ENCODE assay signal across 24 cellular contexts in genomic region chr19:42065051-42065450, GRCh38. TPM values are rescaled to one million over a fixed set of nuclear protein-coding genes. Genes with fewer than 3 reads are reported as not detected.
DNase-seq lines count a peak whose midpoint lies in the region; ATAC-seq, FAIRE-seq and TF ChIP-seq lines count a peak whose summit lies in the region.
"Had no signal": no experiment of that assay in that cellular context is flagged by ENCODE, and none has a peak within 500 bp of the region (broad histone marks: within the 10 kb centered on the region; RNA-seq: fewer than 3 reads in every experiment).

No MANE protein-coding gene starts in this region.

- TF ChIP-seq POLR2A in K562 (conservative IDR thresholded peaks at IDR 0.05) = no peak

- no peak overlapping the region for H2BK120ac ChIP-seq in neuronal stem cell (ENCODE audit: low read depth, low read length)

- peaks cover 3% of the 10 kb centered on the region for H3K36me3 Mint-ChIP-seq in T-helper 17 cell (ENCODE audit: low read depth)
- H3K36me3 Mint-ChIP-seq: CD14-positive monocyte; CD4-positive, alpha-beta memory T cell; CD4-positive, CD25-positive, alpha-beta regulatory T cell; CD8-positive, alpha-beta memory T cell had no signal

- H3K27ac Mint-ChIP-seq in T-helper 17 cell = no peak overlapping the region
- H3K27ac Mint-ChIP-seq: CD14-positive monocyte; CD4-positive, CD25-positive, alpha-beta regulatory T cell had no signal

- H3K4me1 ChIP-seq in BLaER1 (peaks cover 59% of the 10 kb centered on the region), K562 (replicated peaks in 1 of 2; ENCODE audit: control insufficient read depth in 2 of 2, insufficient read depth in 2 of 2, low read length in 2 of 2) (peaks cover 3 to 27% of the 10 kb centered on the region in 2 experiments; a peak in 4 of 5 replicates), kidney (ENCODE audit: control insufficient read depth in 1 of 2, insufficient read depth in 1 of 2, low read depth in 1 of 2, low read length in 2 of 2) (no peaks in the 10 kb centered on the region), neuronal stem cell (ENCODE audit: control insufficient read depth in 2 of 2, insufficient read depth in 1 of 2, low read depth in 1 of 2, low read length in 2 of 2) (peaks cover 10 to 20% of the 10 kb centered on the region in 2 donors)

- peaks cover 51% of the 10 kb centered on the region for H4K20me1 ChIP-seq in BLaER1
- H4K20me1 ChIP-seq in K562 (replicated peaks; ENCODE audit: control insufficient read depth, insufficient read depth, low read length) = no peaks in the 10 kb centered on the region

- peaks cover 15% of the 10 kb centered on the region for H3K27me3 Mint-ChIP-seq in T-helper 17 cell
- H3K27me3 Mint-ChIP-seq: CD4-positive, CD25-positive, alpha-beta regulatory T cell had no signal

- no peak overlapping the region for H4K91ac ChIP-seq in neuronal stem cell (ENCODE audit: low read depth, low read length, poor library complexity)

- no peak overlapping the region for H2AFZ ChIP-seq in K562 (ENCODE audit: low read depth, low read length)
- no peak overlapping the region for H2AFZ ChIP-seq in neuronal stem cell (ENCODE audit: low read length)

- DNase-seq in K562 (ENCODE audit: extremely low read depth in 1 of 4, low spot score in 3 of 4) (no peak), kidney (peak; percentile 67), neuronal stem cell (ENCODE audit: low spot score) (no peak), T-helper 17 cell (no peak), GM03348 (ENCODE audit: low spot score) (no peak), NCI-H1092 (lab: John Stamatoyannopoulos, UW) (no peak)
- DNase-seq: 8988T; ACHN; BE2C; CD4-positive, alpha-beta memory T cell; CD4-positive, CD25-positive, alpha-beta regulatory T cell; CD8-positive, alpha-beta memory T cell; COR-L47; DMS79 treated with DMSO at 0.1 percent for 48 hours; GF-D8 had no signal

- POLR2A ChIA-PET in K562 (lab: Yijun Ruan, JAX) = interaction anchor here (1.1 kb wide), 1 partner anchor 8 kb away, joined by 5 read pairs; no protein-coding TSS in a partner anchor

- H3K9ac ChIP-seq in BLaER1 (no peak overlapping the region), K562 (ENCODE audit: insufficient read depth in 1 of 2, low read depth in 2 of 2, low read length in 2 of 2) (peak overlapping the region in 1 of 2 experiments; percentile 48; a peak in 1 of 4 replicates), kidney (ENCODE audit: low read length in 2 of 2) (no peak overlapping the region), neuronal stem cell (ENCODE audit: low read depth, low read length, poor library complexity) (peak overlapping the region; percentile 74)

- H3K23ac ChIP-seq in neuronal stem cell (ENCODE audit: low read depth, low read length, poor library complexity) = peak overlapping the region; percentile 85

- H3K9me1 ChIP-seq in K562 (ENCODE audit: control insufficient read depth, insufficient read depth, low read length) = no peaks in the 10 kb centered on the region

- CTCF ChIA-PET in K562 (lab: Yijun Ruan, JAX; ENCODE audit: low intra/inter-chr PET ratio) = no interaction called here

- H3K4ac ChIP-seq in neuronal stem cell (ENCODE audit: low read length) = no peak overlapping the region

- H3K4me1 Mint-ChIP-seq in T-helper 17 cell = peaks cover 14% of the 10 kb centered on the region
- H3K4me1 Mint-ChIP-seq: CD14-positive monocyte; CD4-positive, alpha-beta memory T cell; CD8-positive, alpha-beta memory T cell had no signal

- H3K27me3 ChIP-seq in BLaER1 (no peaks in the 10 kb centered on the region), K562 (ENCODE audit: control insufficient read depth in 2 of 2, insufficient read depth in 2 of 2, low read length in 2 of 2) (peaks cover 12 to 43% of the 10 kb centered on the region in 2 experiments; a peak in 4 of 5 replicates), neuronal stem cell (ENCODE audit: control insufficient read depth in 3 of 3, insufficient read depth in 3 of 3, low read depth in 1 of 3, low read length in 3 of 3) (peaks cover 0 to 14% (median 0%) of the 10 kb centered on the region in 3 experiments)
- H3K27me3 ChIP-seq: BE2C; BLaER1 treated with 17β-estradiol and CSF1 and Interleukin-3, amounts not matched to agents 10 nM and 100 nM had no signal

- H2AK5ac ChIP-seq in neuronal stem cell (ENCODE audit: low read depth, low read length) = no peak overlapping the region

- no peak overlapping the region for H4K8ac ChIP-seq in neuronal stem cell (ENCODE audit: low read depth, low read length)

- TF ChIP-seq RAD21 in K562 (CRISPR knock-in tag; conservative IDR thresholded peaks at IDR 0.05 in 1 of 2, IDR thresholded peaks at IDR 0.05 in 1 of 2) = no peak

- H3K27ac ChIP-seq in BLaER1 (no peak overlapping the region), K562 (ENCODE audit: extremely low read depth, low read depth, low read length) (no peak overlapping the region), kidney (ENCODE audit: low read depth in 2 of 2, low read length in 2 of 2) (no peak overlapping the region), neuronal stem cell (replicated peaks; ENCODE audit: low read length) (no peak overlapping the region)

- no peak overlapping the region for H2BK12ac ChIP-seq in neuronal stem cell (ENCODE audit: low read length)

- in situ Hi-C loops in K562 (cut with MboI) = no loop called here

- intact Hi-C loops in K562 (cut with micrococcal nuclease) = no loop called here
- intact Hi-C loops in kidney (cut with DNase I) = no loop called here

- BruUV-seq in K562 (replicated peaks; lab: Mats Ljungman, UMichigan) = no TSS peak

- no peak overlapping the region for H3K14ac ChIP-seq in neuronal stem cell (ENCODE audit: low read length)

- no peak overlapping the region for H3K18ac ChIP-seq in neuronal stem cell (ENCODE audit: low read length)

- H3K79me1 ChIP-seq in neuronal stem cell (ENCODE audit: low read depth, low read length) = peaks cover 8% of the 10 kb centered on the region

- no peak overlapping the region for H3K4me3 Mint-ChIP-seq in T-helper 17 cell
- H3K4me3 Mint-ChIP-seq: CD14-positive monocyte; CD4-positive, alpha-beta memory T cell; CD4-positive, CD25-positive, alpha-beta regulatory T cell; CD8-positive, alpha-beta memory T cell had no signal

- 8% methylated on average over 13 of the region's 13 CpGs for WGBS in K562 (ENCODE audit: insufficient coverage, low coverage, missing lambda C conversion rate)
- WGBS in neuronal stem cell (ENCODE audit: extremely low coverage in 2 of 2, insufficient read length in 2 of 2, insufficient replicate concordance in 1 of 2), 2 donors = no CpG with 5 or more reads among the region's 13 CpGs

- no peak overlapping the region for H2BK15ac ChIP-seq in neuronal stem cell (ENCODE audit: low read length)

- no peak for TF ChIP-seq CTCF in K562 (IDR thresholded peaks at IDR 0.05 in 2 of 3, conservative IDR thresholded peaks at IDR 0.05 in 1 of 3; ENCODE audit: insufficient read depth in 2 of 3, low read depth in 1 of 3, low read length in 3 of 3)
- TF ChIP-seq CTCF in kidney (IDR thresholded peaks at IDR 0.05; ENCODE audit: borderline replicate concordance, extremely low read depth, insufficient read depth) = no peak

- peaks cover 56% of the 10 kb centered on the region for H3K36me3 ChIP-seq in BLaER1
- no peaks in the 10 kb centered on the region for H3K36me3 ChIP-seq in K562 (ENCODE audit: control insufficient read depth, insufficient read depth, low read length)
- no peaks in the 10 kb centered on the region for H3K36me3 ChIP-seq in kidney (ENCODE audit: control insufficient read depth in 1 of 2, insufficient read depth in 2 of 2, low read length in 2 of 2)
- peaks cover 0 to 28% of the 10 kb centered on the region in 2 donors for H3K36me3 ChIP-seq in neuronal stem cell (replicated peaks in 1 of 2; ENCODE audit: control insufficient read depth in 2 of 2, insufficient read depth in 2 of 2, low read length in 2 of 2)
- H3K36me3 ChIP-seq: BE2C had no signal

- H3K4me2 ChIP-seq in BLaER1 (peak overlapping the region; percentile 47), K562 (ENCODE audit: insufficient read depth, low read length) (no peak overlapping the region), neuronal stem cell (ENCODE audit: insufficient read depth, low read length, poor library complexity, severe bottlenecking) (no peak overlapping the region)

- ATAC-seq in K562 (no peak), T-helper 17 cell (no peak)

- no peak for FAIRE-seq in K562 (lab: Jason Lieb, UNC)
- no peak for FAIRE-seq in kidney (lab: Jason Lieb, UNC)
- FAIRE-seq: A204.1, D721Med, G401.6, GM12878, GM12892, GM18507 had no signal

- no peak overlapping the region for H2BK5ac ChIP-seq in neuronal stem cell (ENCODE audit: low read length)

- TF ChIP-seq EP300 in K562 (IDR thresholded peaks at IDR 0.05; ENCODE audit: low read length) = no peak

- H3K9me3 ChIP-seq in BLaER1 (no peaks in the 10 kb centered on the region), K562 (replicated peaks; ENCODE audit: control insufficient read depth, insufficient read depth, low read depth, low read length) (no peaks in the 10 kb centered on the region), kidney (ENCODE audit: control insufficient read depth in 1 of 2, low read length in 2 of 2) (no peaks in the 10 kb centered on the region), neuronal stem cell (replicated peaks in 1 of 2; ENCODE audit: control insufficient read depth in 2 of 2, insufficient read depth in 1 of 2, low read depth in 1 of 2, low read length in 2 of 2) (no peaks in the 10 kb centered on the region), T-helper 17 cell (ENCODE audit: control insufficient read depth, low read length, poor library complexity, severe bottlenecking) (no peaks in the 10 kb centered on the region)
- H3K9me3 ChIP-seq: BE2C; BLaER1 treated with 17β-estradiol and CSF1 and Interleukin-3, amounts not matched to agents 10 nM and 100 nM had no signal

- no peaks in the 10 kb centered on the region for H3K79me2 ChIP-seq in K562 (ENCODE audit: control insufficient read depth, insufficient read depth, low read length)

- H3K4me3 ChIP-seq in BLaER1 = no peak overlapping the region
- H3K4me3 ChIP-seq in K562 = no peak overlapping the region
- H3K4me3 ChIP-seq in kidney (ENCODE audit: low read length in 2 of 2) = no peak overlapping the region
- H3K4me3 ChIP-seq in neuronal stem cell (ENCODE audit: low read length in 2 of 2) = no peak overlapping the region
- H3K4me3 ChIP-seq: BLaER1 treated with 17β-estradiol and CSF1 and Interleukin-3, amounts not matched to agents 10 nM and 100 nM; GM12878 had no signal

RNA-seq across cellular contexts. Expression of gene GRIK5, which starts 5.0 kb away (rescaled TPM):
- 0.12 and 1.3 TPM in 2 replicates for total RNA-seq in K562 (2011; cell fraction: chromatin; rRNA removed; ENCODE audit: low replicate concordance)
- 0.50 and 0.53 TPM in 2 replicates for total RNA-seq in K562 (2011; cell fraction: nucleolus; rRNA removed)
- total RNA-seq in K562 (2011; cell fraction: nucleoplasm; rRNA removed) = 0.29 and 0.31 TPM in 2 replicates
- 0.27 and 0.29 TPM in 2 replicates for total RNA-seq in K562 (2014; rRNA removed)
- total RNA-seq in K562 (2014; rRNA removed; fragmentation: Illumina TruSeq; extraction: Trizol) = 0.55 TPM in 1 of 2 replicates, not detected in the other
- 0.40 TPM in 1 of 2 replicates, not detected in the other for total RNA-seq in K562 (2015; rRNA removed; fragmentation: Illumina TruSeq; extraction: Trizol)
- 0.51 and 0.58 TPM in 2 replicates for total RNA-seq in K562 (2021)
- 0.04 and 0.09 TPM in 2 replicates for polyA plus RNA-seq in K562 (2011; rRNA removed)
- 0.04 and 0.06 TPM in 2 replicates for polyA plus RNA-seq in K562 (2011; cell fraction: cytosol; rRNA removed)
- 0.27 and 0.48 TPM in 2 replicates for polyA plus RNA-seq in K562 (2011; cell fraction: nucleus; rRNA removed)
- polyA plus RNA-seq in K562 (2012) = 0.34 and 11.2 TPM in 2 replicates
- 0.06 and 0.12 TPM in 2 replicates for polyA plus RNA-seq in K562 (2014; fragmentation: Illumina TruSeq; extraction: Trizol)
- polyA plus RNA-seq in K562 (2014; fragmentation: Nextera tagmentation; extraction: Ambion mirVana) = not detected
- polyA plus RNA-seq in K562 (2014; rRNA removed) = 0.04 and 0.27 TPM in 2 replicates
- polyA minus RNA-seq in K562 (2011; rRNA and poly(A)+ RNA removed) = 0.06 and 0.63 TPM in 2 replicates
- not detected in 2 replicates for polyA minus RNA-seq in K562 (2011; cell fraction: cytosol; rRNA and poly(A)+ RNA removed)
- polyA minus RNA-seq in K562 (2011; cell fraction: nucleus; rRNA and poly(A)+ RNA removed) = 0.33 TPM in 1 of 2 replicates, not detected in the other
- total RNA-seq in kidney = 16.2 TPM
- polyA plus RNA-seq in kidney (ENCODE audit: insufficient read depth, low read depth, low replicate concordance) = 8.9 TPM
- 21.6 TPM for polyA plus RNA-seq in neuronal stem cell (2013, experiment 1 of 2)
- 21.7 TPM for polyA plus RNA-seq in neuronal stem cell (2013, experiment 2 of 2)
- total RNA-seq in T-helper 17 cell = under 1 TPM; 0.42 to 0.55 TPM
- polyA plus RNA-seq: CD4-positive, alpha-beta memory T cell; CD8-positive, alpha-beta memory T cell had no signal

RNA-seq across cellular contexts. Expression of gene ZNF574, which starts 10.9 kb away (rescaled TPM):
- total RNA-seq in K562 (2011; cell fraction: chromatin; rRNA removed; ENCODE audit: low replicate concordance) = 6.5 and 25.2 TPM in 2 replicates
- 24.3 and 26.2 TPM in 2 replicates for total RNA-seq in K562 (2011; cell fraction: nucleolus; rRNA removed)
- total RNA-seq in K562 (2011; cell fraction: nucleoplasm; rRNA removed) = 12.0 and 13.4 TPM in 2 replicates
- total RNA-seq in K562 (2014; rRNA removed) (12.0 and 21.6 TPM in 2 replicates), K562 (2014; rRNA removed; fragmentation: Illumina TruSeq; extraction: Trizol) (1.9 and 2.6 TPM in 2 replicates), K562 (2015; rRNA removed; fragmentation: Illumina TruSeq; extraction: Trizol) (9.2 and 10.5 TPM in 2 replicates), K562 (2021) (20.7 and 21.0 TPM in 2 replicates), kidney (12.7 TPM), T-helper 17 cell (10 to 100 TPM; 23.1 to 23.6 TPM)
- polyA plus RNA-seq in K562 (2011; rRNA removed) (7.1 and 12.1 TPM in 2 replicates), K562 (2014; fragmentation: Illumina TruSeq; extraction: Trizol) (8.4 and 13.7 TPM in 2 replicates), K562 (2014; fragmentation: Nextera tagmentation; extraction: Ambion mirVana) (under 1 TPM; 0.24 to 0.34 TPM), K562 (2014; rRNA removed) (11.2 and 13.4 TPM in 2 replicates), kidney (ENCODE audit: insufficient read depth, low read depth, low replicate concordance) (7.2 TPM)
- 15.2 and 35.3 TPM in 2 replicates for polyA plus RNA-seq in K562 (2011; cell fraction: cytosol; rRNA removed)
- 9.6 and 17.8 TPM in 2 replicates for polyA plus RNA-seq in K562 (2011; cell fraction: nucleus; rRNA removed)
- 13.6 and 14.2 TPM in 2 replicates for polyA plus RNA-seq in K562 (2012)
- polyA minus RNA-seq in K562 (2011; rRNA and poly(A)+ RNA removed) = 7.1 and 9.8 TPM in 2 replicates
- 22.7 and 24.3 TPM in 2 replicates for polyA minus RNA-seq in K562 (2011; cell fraction: cytosol; rRNA and poly(A)+ RNA removed)
- 11.4 and 14.6 TPM in 2 replicates for polyA minus RNA-seq in K562 (2011; cell fraction: nucleus; rRNA and poly(A)+ RNA removed)
- 13.3 TPM for polyA plus RNA-seq in neuronal stem cell (2013, experiment 1 of 2)
- polyA plus RNA-seq in neuronal stem cell (2013, experiment 2 of 2) = 13.5 TPM
